8 cellular contexts compared by ENCODE assay signal in the genomic region with DNA sequence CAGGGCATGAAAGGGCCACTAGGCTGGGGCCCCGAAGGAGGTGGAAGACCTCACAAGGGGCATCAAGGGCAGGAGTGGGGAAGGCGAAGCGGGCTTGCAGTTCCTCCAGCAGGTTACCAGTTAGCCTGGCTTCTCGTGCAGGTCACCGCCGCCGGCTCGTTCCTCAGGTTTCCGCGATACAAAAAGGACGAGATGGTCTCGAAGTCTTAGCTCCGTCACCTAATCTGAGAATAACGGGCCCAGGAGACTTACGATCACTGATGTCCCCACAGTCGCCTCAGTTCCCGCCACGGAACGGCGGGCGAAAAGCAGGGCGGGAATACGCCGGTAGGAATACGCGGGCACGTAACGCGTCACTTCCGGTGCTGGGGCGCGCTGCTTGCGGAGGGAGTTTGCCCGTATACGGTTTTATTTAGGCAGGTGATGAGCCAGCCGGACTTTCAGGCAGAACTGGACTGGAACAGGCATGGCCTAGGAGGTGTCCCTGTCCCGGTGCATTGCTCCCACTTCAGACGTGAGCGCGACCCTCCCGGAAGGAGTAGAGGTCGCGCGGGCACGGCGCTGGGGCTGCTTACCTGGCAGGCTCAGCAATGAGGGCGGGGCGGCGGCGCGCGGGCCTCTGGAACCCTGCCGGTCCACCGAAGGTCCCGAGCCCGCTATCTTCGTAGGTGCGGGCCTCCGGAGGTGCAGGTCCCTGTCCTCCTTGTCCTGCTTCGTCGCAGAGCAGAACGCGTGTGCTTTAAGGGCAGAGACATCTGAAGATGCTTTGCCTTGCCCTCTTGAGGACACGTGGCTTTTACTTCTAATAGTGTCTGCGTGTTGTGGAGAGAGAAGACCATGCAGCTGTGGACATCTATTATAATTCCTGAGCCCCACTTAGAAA. TPM values are rescaled to one million over a fixed set of nuclear protein-coding genes. Genes with fewer than 3 reads are reported as not detected.
DNase-seq lines count a peak whose midpoint lies in the region; ATAC-seq and TF ChIP-seq lines count a peak whose summit lies in the region.

A gene with protein sequence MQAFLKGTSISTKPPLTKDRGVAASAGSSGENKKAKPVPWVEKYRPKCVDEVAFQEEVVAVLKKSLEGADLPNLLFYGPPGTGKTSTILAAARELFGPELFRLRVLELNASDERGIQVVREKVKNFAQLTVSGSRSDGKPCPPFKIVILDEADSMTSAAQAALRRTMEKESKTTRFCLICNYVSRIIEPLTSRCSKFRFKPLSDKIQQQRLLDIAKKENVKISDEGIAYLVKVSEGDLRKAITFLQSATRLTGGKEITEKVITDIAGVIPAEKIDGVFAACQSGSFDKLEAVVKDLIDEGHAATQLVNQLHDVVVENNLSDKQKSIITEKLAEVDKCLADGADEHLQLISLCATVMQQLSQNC (minus strand): TSS at position 310 of the 883 bp plus-strand sequence. CDS start 1,769 bp downstream, outside the sequence.

- peak; percentile 86 to 87 for DNase-seq in AML-193 (lab: John Stamatoyannopoulos, UW)
- DNase-seq in NCI-H510A (lab: John Stamatoyannopoulos, UW), result peak; percentile 75
- peak; percentile 82 to 85 for DNase-seq in activated CD4-positive, alpha-beta T cell treated with anti-CD3 and anti-CD28 coated beads for 4 hours
- DNase-seq in colonic mucosa, result peak; percentile 91
- DNase-seq in left kidney (ENCODE audit: low read depth, low spot score), result peak; percentile 94
- peak; percentile 90 for DNase-seq in stimulated activated CD4-positive, alpha-beta T cell treated with anti-CD3 and anti-CD28 coated beads, Interleukin-1b, Interleukin-23, amount 100 ng/mL, for 48 hours

- no peaks in the 10 kb centered on the region for H3K27me3 ChIP-seq in colonic mucosa

- peak within 1 kb of the TSS; percentile 82 to 83 for H3K9ac ChIP-seq in colonic mucosa (ENCODE audit: low read depth in 2 of 2, low read length in 2 of 2)

- H3K4me1 ChIP-seq in colonic mucosa, result peaks cover 7% of the 10 kb centered on the region

- intact Hi-C loops in colonic mucosa (cut with DNase I), result no loop called here

- peak within 1 kb of the TSS; percentile 70 for H3K27ac ChIP-seq in colonic mucosa

- no peaks in the 10 kb centered on the region for H3K36me3 ChIP-seq in colonic mucosa

- peak within 1 kb of the TSS; percentile 57 for H3K4me3 ChIP-seq in colonic mucosa

- peak; percentile 93 for ATAC-seq in HG03354 (IDR thresholded peaks at IDR 0.05; ENCODE audit: poor library complexity, severe bottlenecking, unreplicated experiment)

- H3K9me3 ChIP-seq in colonic mucosa, result no peaks in the 10 kb centered on the region

- peak; percentile 90 for TF ChIP-seq POLR2A in GM19193 (IDR thresholded peaks at IDR 0.05; ENCODE audit: extremely low read depth, insufficient read depth, insufficient read length)

- TF ChIP-seq CTCF in colonic mucosa (IDR thresholded peaks at IDR 0.05), result no peak

RNA-seq across cellular contexts. Expression of the gene that starts here (rescaled TPM):
- total RNA-seq in colonic mucosa, result 10 to 100 TPM; 13.4 to 40.4 TPM

Comparison
In these comparisons a context has a peak if more than half of its experiments do, and no peak if none do; other contexts are left out.
1. Peak in every context shown above with its lines: DNase-seq, ATAC-seq, H3K4me3 ChIP-seq and H3K27ac ChIP-seq.